ENCODE assay signal across 8 cellular contexts in genomic region chr2:125745514-125745913, GRCh38.
DNase-seq lines count a peak whose midpoint lies in the region; ATAC-seq, FAIRE-seq and TF ChIP-seq lines count a peak whose summit lies in the region.

No MANE protein-coding gene starts in this region.

- intact Hi-C loops in K562 (cut with micrococcal nuclease): no loop called here

- BruUV-seq in K562 (replicated peaks; lab: Mats Ljungman, UMichigan): no TSS peak

- H3K9me1 ChIP-seq in K562 (ENCODE audit: control insufficient read depth, insufficient read depth, low read length): no peaks in the 10 kb centered on the region

- no peaks in the 10 kb centered on the region for H3K79me2 ChIP-seq in K562 (ENCODE audit: control insufficient read depth, insufficient read depth, low read length)

- H3K9me3 Mint-ChIP-seq in stimulated activated memory B cell treated with anti-CD40 and anti-IgM and Interleukin-4, amounts not matched to agents 10 μg/mL and 1 μg/mL and 100 μg/mL, for 72 hours: peaks cover 9% of the 10 kb centered on the region

- H3K4me3 Mint-ChIP-seq in stimulated activated memory B cell treated with anti-CD40 and anti-IgM and Interleukin-4, amounts not matched to agents 10 μg/mL and 1 μg/mL and 100 μg/mL, for 72 hours: no peak overlapping the region

- H3K27me3 ChIP-seq in K562 (ENCODE audit: control insufficient read depth in 2 of 2, insufficient read depth in 2 of 2, low read length in 2 of 2): no peaks in the 10 kb centered on the region

- H3K27ac Mint-ChIP-seq in stimulated activated memory B cell treated with anti-CD40 and anti-IgM and Interleukin-4, amounts not matched to agents 10 μg/mL and 1 μg/mL and 100 μg/mL, for 72 hours: no peak overlapping the region

- H3K4me3 ChIP-seq in K562: no peak overlapping the region

- H3K36me3 ChIP-seq in K562 (ENCODE audit: control insufficient read depth, insufficient read depth, low read length): no peaks in the 10 kb centered on the region

- no peaks in the 10 kb centered on the region for H3K9me3 ChIP-seq in K562 (replicated peaks; ENCODE audit: control insufficient read depth, insufficient read depth, low read depth, low read length)

- no peaks in the 10 kb centered on the region for H3K27me3 Mint-ChIP-seq in stimulated activated memory B cell treated with anti-CD40 and anti-IgM and Interleukin-4, amounts not matched to agents 10 μg/mL and 1 μg/mL and 100 μg/mL, for 72 hours

- H3K36me3 Mint-ChIP-seq in stimulated activated memory B cell treated with anti-CD40 and anti-IgM and Interleukin-4, amounts not matched to agents 10 μg/mL and 1 μg/mL and 100 μg/mL, for 72 hours: no peaks in the 10 kb centered on the region

- H3K27ac ChIP-seq in K562 (ENCODE audit: extremely low read depth, low read depth, low read length): no peak overlapping the region

- no peaks in the 10 kb centered on the region for H4K20me1 ChIP-seq in K562 (replicated peaks; ENCODE audit: control insufficient read depth, insufficient read depth, low read length)

- H3K9ac ChIP-seq in K562 (ENCODE audit: insufficient read depth in 1 of 2, low read depth in 2 of 2, low read length in 2 of 2): no peak overlapping the region

- TF ChIP-seq RAD21 in K562 (CRISPR knock-in tag; conservative IDR thresholded peaks at IDR 0.05 in 1 of 2, IDR thresholded peaks at IDR 0.05 in 1 of 2): peak; percentile 38 to 52

- FAIRE-seq in K562 (lab: Jason Lieb, UNC): no peak

- no peak overlapping the region for H2AFZ ChIP-seq in K562 (ENCODE audit: low read depth, low read length)

- in situ Hi-C loops in K562 (cut with MboI): no loop called here

- H3K4me2 ChIP-seq in K562 (ENCODE audit: insufficient read depth, low read length): no peak overlapping the region

- 1% methylated on average over 4 of the region's 4 CpGs for WGBS in K562 (ENCODE audit: insufficient coverage, low coverage, missing lambda C conversion rate)

- no peaks in the 10 kb centered on the region for H3K4me1 Mint-ChIP-seq in stimulated activated memory B cell treated with anti-CD40 and anti-IgM and Interleukin-4, amounts not matched to agents 10 μg/mL and 1 μg/mL and 100 μg/mL, for 72 hours

- CTCF ChIA-PET in K562 (lab: Yijun Ruan, JAX; ENCODE audit: low intra/inter-chr PET ratio): no interaction called here

- DNase-seq in ELR (ENCODE audit: low read depth) (peak; percentile 4), NCI-H1105 treated with DMSO at 0.1 percent for 48 hours (lab: John Stamatoyannopoulos, UW) (peak; percentile 43), K562 (ENCODE audit: extremely low read depth in 1 of 4, low spot score in 3 of 4) (peak in 2 of 4 experiments; percentile 8 to 37), medulla oblongata (ENCODE audit: extremely low spot score) (peak; percentile 89), NCI-H69 (lab: John Stamatoyannopoulos, UW) (no peak)
- no peak for DNase-seq in stimulated activated CD4-positive, alpha-beta T cell treated with anti-CD3 and anti-CD28 coated beads, Interleukin-4, amount 100 ng/mL, for 1 hour

- ATAC-seq in K562 (0 out of 3 replicates have a peak, but pooled peaks have one; percentile 47), HG03095 (IDR thresholded peaks at IDR 0.05; ENCODE audit: unreplicated experiment) (no peak)
- no peak for ATAC-seq in stimulated activated memory B cell treated with anti-CD40 and anti-IgM and Interleukin-4, amounts not matched to agents 10 μg/mL and 1 μg/mL and 100 μg/mL, for 72 hours

- TF ChIP-seq EP300 in K562 (IDR thresholded peaks at IDR 0.05; ENCODE audit: low read length): no peak

- peak in 2 of 3 experiments; percentile 38 to 42; a peak in 2 of 6 replicates for TF ChIP-seq CTCF in K562 (IDR thresholded peaks at IDR 0.05 in 2 of 3, conservative IDR thresholded peaks at IDR 0.05 in 1 of 3; ENCODE audit: insufficient read depth in 2 of 3, low read depth in 1 of 3, low read length in 3 of 3)

- no peak for TF ChIP-seq POLR2A in K562 (conservative IDR thresholded peaks at IDR 0.05)

- POLR2A ChIA-PET in K562 (lab: Yijun Ruan, JAX): no interaction called here

- no peaks in the 10 kb centered on the region for H3K4me1 ChIP-seq in K562 (replicated peaks in 1 of 2; ENCODE audit: control insufficient read depth in 2 of 2, insufficient read depth in 2 of 2, low read length in 2 of 2)

TF ChIP-seq in K562, 482 proteins besides CTCF, POLR2A, EP300 and RAD21:
- TF ChIP-seq NCOA2 (IDR thresholded peaks at IDR 0.05; ENCODE audit: partially characterized antibody in 2 of 2) (no peak), HMGXB4 (CRISPR knock-in tag; IDR thresholded peaks at IDR 0.05) (no peak), BCL6 (CRISPR knock-in tag; IDR thresholded peaks at IDR 0.05) (no peak), ZBTB2 (IDR thresholded peaks at IDR 0.05) (no peak), BCOR (IDR thresholded peaks at IDR 0.05) (no peak), BCLAF1 (IDR thresholded peaks at IDR 0.05; ENCODE audit: borderline replicate concordance in 1 of 2, control insufficient read depth in 1 of 2, low read depth in 2 of 2, low read length in 1 of 2) (no peak), ZFP1 (CRISPR knock-in tag; IDR thresholded peaks at IDR 0.05) (no peak), RBM22 (IDR thresholded peaks at IDR 0.05; ENCODE audit: low read depth, low read length, poor library complexity, severe bottlenecking) (no peak), STAG1 (CRISPR knock-in tag; IDR thresholded peaks at IDR 0.05; ENCODE audit: borderline replicate concordance) (no peak)
TF ChIP-seq in K562: peak in this region for 0.

Comparison
In these comparisons a context has a peak if more than half of its experiments do, and no peak if none do; other contexts are left out.
1. DNase-seq: peak in ELR (single experiment), NCI-H1105 treated with DMSO at 0.1 percent for 48 hours (single experiment) and medulla oblongata (single experiment); none in NCI-H69 (single experiment) and stimulated activated CD4-positive, alpha-beta T cell treated with anti-CD3 and anti-CD28 coated beads, Interleukin-4, amount 100 ng/mL, for 1 hour (single experiment).